In genomic region chr12:114783176-114783575, GRCh38 we compare ENCODE assay signal across 24 cellular contexts.
DNase-seq lines count a peak whose midpoint lies in the region; ATAC-seq and TF ChIP-seq lines count a peak whose summit lies in the region.
"Had no signal": no experiment of that assay in that cellular context is flagged by ENCODE, and none has a peak within 500 bp of the region (broad histone marks: within the 10 kb centered on the region; RNA-seq: fewer than 3 reads in every experiment).

No MANE protein-coding gene starts in this region.

- H3K36me3 ChIP-seq in IMR-90 (ENCODE audit: control insufficient read depth, insufficient read depth, low read length) (no peaks in the 10 kb centered on the region), WERI-Rb-1 (no peaks in the 10 kb centered on the region)
- H3K36me3 ChIP-seq: MG63 had no signal

- no peak overlapping the region for H3K56ac ChIP-seq in IMR-90 (ENCODE audit: extremely low read depth, insufficient read depth, low read length)

- H3K27ac Mint-ChIP-seq in nephron, result peak overlapping the region in 2 of 3 experiments; percentile 34 to 63
- H3K27ac Mint-ChIP-seq in naive thymus-derived CD8-positive, alpha-beta T cell, result no peak overlapping the region
- H3K27ac Mint-ChIP-seq: B cell; CD8-positive, alpha-beta T cell; GM23338 had no signal

- H4K91ac ChIP-seq in IMR-90 (ENCODE audit: insufficient read depth, low read depth, low read length), result no peak overlapping the region

- H4K20me1 ChIP-seq in IMR-90 (ENCODE audit: insufficient read depth, low read length), result no peaks in the 10 kb centered on the region

- H3K23ac ChIP-seq in IMR-90 (ENCODE audit: low read depth, low read length), result no peak overlapping the region

- 0 out of 2 replicates have a peak overlapping the region, but pooled peaks have one; percentile 4 for H3K14ac ChIP-seq in IMR-90 (replicated peaks; ENCODE audit: low read depth, low read length)

- H3K9ac ChIP-seq in IMR-90 (ENCODE audit: low read depth, low read length), result no peak overlapping the region

- peak overlapping the region; percentile 83; the same call in 1 of the 2 replicates for H2BK120ac ChIP-seq in IMR-90 (ENCODE audit: low read depth, low read length)

- no peak overlapping the region for H3K4me3 Mint-ChIP-seq in nephron
- no peak overlapping the region for H3K4me3 Mint-ChIP-seq in naive thymus-derived CD8-positive, alpha-beta T cell
- H3K4me3 Mint-ChIP-seq: B cell; CD8-positive, alpha-beta T cell; GM23338 had no signal

- H3K4ac ChIP-seq in IMR-90 (ENCODE audit: low read depth, low read length), result peak overlapping the region; percentile 47; the same call in 1 of the 2 replicates

- H3K9me3 ChIP-seq in IMR-90 (ENCODE audit: control insufficient read depth, insufficient read depth, low read length) (no peaks in the 10 kb centered on the region), WERI-Rb-1 (ENCODE audit: severe bottlenecking) (peaks cover 2% of the 10 kb centered on the region)
- H3K9me3 ChIP-seq: Caco-2, MG63 had no signal

- no peak overlapping the region for H3K4me2 ChIP-seq in IMR-90 (ENCODE audit: low read depth, low read length)
- H3K4me2 ChIP-seq: GM23338 had no signal

- TF ChIP-seq CTCF in IMR-90 (conservative IDR thresholded peaks at IDR 0.05; ENCODE audit: low read depth, low read length) (no peak), fibroblast of villous mesenchyme (IDR thresholded peaks at IDR 0.05; ENCODE audit: insufficient read depth, low read depth, low read length) (no peak), nephron (IDR thresholded peaks at IDR 0.05; ENCODE audit: unreplicated experiment in 3 of 3) (no peak), WERI-Rb-1 (IDR thresholded peaks at IDR 0.05; ENCODE audit: low read depth, low read length) (no peak)

- H3K18ac ChIP-seq in IMR-90 (ENCODE audit: low read depth, low read length), result peak overlapping the region; percentile 1; the same call in 1 of the 2 replicates

- H2AFZ ChIP-seq in IMR-90 (replicated peaks; ENCODE audit: low read length, poor library complexity), result peak overlapping the region; percentile 4
- H2AFZ ChIP-seq: GM23338 had no signal

- H2AK9ac ChIP-seq in IMR-90 (replicated peaks; ENCODE audit: low read depth, low read length, poor library complexity), result no peak overlapping the region

- ATAC-seq in IMR-90 (ENCODE audit: low read depth) (peak; percentile 42), GM21619 (IDR thresholded peaks at IDR 0.05; ENCODE audit: unreplicated experiment) (no peak)
- ATAC-seq in naive thymus-derived CD8-positive, alpha-beta T cell, result no peak
- ATAC-seq: CD8-positive, alpha-beta T cell; GM23338; Panc1 had no signal

- WGBS in IMR-90 (ENCODE audit: extremely low coverage in 2 of 2, insufficient read length in 1 of 2), 2 experiments, result no CpG with 5 or more reads among the region's 5 CpGs

- peak overlapping the region; percentile 42; the same call in 1 of the 3 replicates for H2BK15ac ChIP-seq in IMR-90 (ENCODE audit: low read depth, low read length)

- peaks cover 13% of the 10 kb centered on the region; the same call in 1 of the 2 replicates for H3K9me1 ChIP-seq in IMR-90 (ENCODE audit: insufficient read depth, low read length)

- no peak overlapping the region for H4K5ac ChIP-seq in IMR-90 (ENCODE audit: low read depth, low read length)

- H3K79me1 ChIP-seq in IMR-90 (ENCODE audit: low read depth in 1 of 2, low read length in 2 of 2), result no peaks in the 10 kb centered on the region

- H3K4me3 ChIP-seq in IMR-90 (ENCODE audit: insufficient read depth, low read depth, low read length) (no peak overlapping the region), fibroblast of villous mesenchyme (ENCODE audit: low read depth, low read length) (no peak overlapping the region), WERI-Rb-1 (ENCODE audit: low read depth, low read length) (no peak overlapping the region)
- H3K4me3 ChIP-seq: GM23338, MG63 had no signal

- H3K4me1 Mint-ChIP-seq in nephron, result peaks cover 16% of the 10 kb centered on the region
- H3K4me1 Mint-ChIP-seq in naive thymus-derived CD8-positive, alpha-beta T cell, result no peaks in the 10 kb centered on the region
- H3K4me1 Mint-ChIP-seq: B cell had no signal

- H2AK5ac ChIP-seq in IMR-90 (ENCODE audit: low read depth, low read length), result no peak overlapping the region

- TF ChIP-seq POLR2A in IMR-90 (IDR thresholded peaks at IDR 0.05; ENCODE audit: low read depth, low read length), result no peak

- in situ Hi-C loops in IMR-90 (cut with MboI; ENCODE audit: low sequenced_read_pairs), result no loop called here

- no peak overlapping the region for H2BK5ac ChIP-seq in IMR-90 (ENCODE audit: low read depth, low read length, poor library complexity, severe bottlenecking)

- H3K27me3 ChIP-seq in IMR-90 (ENCODE audit: control insufficient read depth, insufficient read depth, low read length) (no peaks in the 10 kb centered on the region), WERI-Rb-1 (ENCODE audit: insufficient read depth, low read depth, severe bottlenecking) (peaks cover 2% of the 10 kb centered on the region)
- H3K27me3 ChIP-seq: MG63 had no signal

- CTCF ChIA-PET in IMR-90 (lab: Yijun Ruan, JAX), result interaction anchor here (0.5 to 0.6 kb wide), 2 partner anchors 13 to 116 kb away, joined by 3 to 5 read pairs; no protein-coding TSS in a partner anchor

- TF ChIP-seq RAD21 in IMR-90 (IDR thresholded peaks at IDR 0.05; ENCODE audit: low read length), result no peak

- intact Hi-C loops in IMR-90 (cut with micrococcal nuclease), result no loop called here

- BruUV-seq in IMR-90 (replicated peaks; lab: Mats Ljungman, UMichigan), result no TSS peak

- peak overlapping the region in 1 of 2 experiments; percentile 22; a peak in 1 of 4 replicates for H4K8ac ChIP-seq in IMR-90 (ENCODE audit: low read depth in 2 of 2, low read length in 2 of 2)

- H3K27ac ChIP-seq in IMR-90 (ENCODE audit: insufficient read depth, low read length) (no peak overlapping the region), WERI-Rb-1 (no peak overlapping the region)
- H3K27ac ChIP-seq: C4-2B, RWPE1 had no signal

- H2BK20ac ChIP-seq in IMR-90 (ENCODE audit: low read depth, low read length), result peak overlapping the region; percentile 55; the same call in 1 of the 2 replicates

- H3K27me3 Mint-ChIP-seq in nephron (ENCODE audit: low read depth), result no peaks in the 10 kb centered on the region
- H3K27me3 Mint-ChIP-seq in naive thymus-derived CD8-positive, alpha-beta T cell, result peaks cover 0 to 12% (median 0%) of the 10 kb centered on the region in 5 donors
- H3K27me3 Mint-ChIP-seq: B cell had no signal

- POLR2A ChIA-PET in IMR-90 (lab: Charles Lee; ENCODE audit: unreplicated experiment), result no interaction called here
- POLR2A ChIA-PET in naive thymus-derived CD8-positive, alpha-beta T cell (lab: Charles Lee), result no interaction called here

- no peaks in the 10 kb centered on the region for H3K9me3 Mint-ChIP-seq in nephron
- peaks cover 0 to 5% (median 0%) of the 10 kb centered on the region in 9 donors for H3K9me3 Mint-ChIP-seq in naive thymus-derived CD8-positive, alpha-beta T cell
- H3K9me3 Mint-ChIP-seq: GM23338 had no signal

- H3K36me3 Mint-ChIP-seq in nephron (ENCODE audit: low read depth), result no peaks in the 10 kb centered on the region
- no peaks in the 10 kb centered on the region for H3K36me3 Mint-ChIP-seq in naive thymus-derived CD8-positive, alpha-beta T cell
- H3K36me3 Mint-ChIP-seq: CD8-positive, alpha-beta T cell had no signal

- dilution Hi-C loops in IMR-90 (cut with HindIII; ENCODE audit: low sequenced_read_pairs, unreplicated experiment), result no loop called here

- peak; percentile 66 for DNase-seq in DMS79 treated with DMSO at 0.1 percent for 48 hours (lab: John Stamatoyannopoulos, UW)
- DNase-seq in IMR-90, result peak; percentile 49
- DNase-seq in fibroblast of villous mesenchyme (ENCODE audit: low read depth), result peak; percentile 81
- no peak for DNase-seq in WERI-Rb-1
- no peak for DNase-seq in naive thymus-derived CD8-positive, alpha-beta T cell
- DNase-seq: Caco-2; CD8-positive, alpha-beta T cell; HCEC 1CT; KG1; MG63; NCI-H1694; NCI-H2029 treated with DMSO at 0.1 percent for 48 hours; NCI-H2171; NCI-H226; NCI-H510A; NCI-H69; SHP77 had no signal

- H3K4me1 ChIP-seq in IMR-90 (ENCODE audit: control insufficient read depth, insufficient read depth, low read length), result peaks cover 3% of the 10 kb centered on the region

TF ChIP-seq in IMR-90, 13 proteins besides CTCF, POLR2A, EP300 and RAD21:
- no peak for TF ChIP-seq ELK1 (IDR thresholded peaks at IDR 0.05; ENCODE audit: borderline replicate concordance, low read depth, low read length)
- TF ChIP-seq CEBPB (IDR thresholded peaks at IDR 0.05; ENCODE audit: low read depth, low read length), result no peak
- TF ChIP-seq CHD1 (IDR thresholded peaks at IDR 0.05; ENCODE audit: low read depth, low read length), result no peak
- TF ChIP-seq RFX5 (IDR thresholded peaks at IDR 0.05; ENCODE audit: low read depth, low read length), result no peak
- no peak for TF ChIP-seq MAZ (IDR thresholded peaks at IDR 0.05; ENCODE audit: borderline replicate concordance, low read depth, low read length)
- TF ChIP-seq RCOR1 (IDR thresholded peaks at IDR 0.05; ENCODE audit: insufficient replicate concordance, low read length), result no peak
- TF ChIP-seq BHLHE40 (IDR thresholded peaks at IDR 0.05; ENCODE audit: low read depth, low read length), result no peak
- no peak for TF ChIP-seq MXI1 (IDR thresholded peaks at IDR 0.05; ENCODE audit: borderline replicate concordance, low read depth, low read length)
- no peak for TF ChIP-seq SMC3 (IDR thresholded peaks at IDR 0.05; ENCODE audit: low read depth, low read length)
- no peak for TF ChIP-seq MAFK (IDR thresholded peaks at IDR 0.05; ENCODE audit: low read depth, low read length)
- no peak for TF ChIP-seq NFE2L2 (IDR thresholded peaks at IDR 0.05; ENCODE audit: low read depth, low read length)
- no peak for TF ChIP-seq FOS (IDR thresholded peaks at IDR 0.05; ENCODE audit: low read depth, low read length)
- TF ChIP-seq USF2 (IDR thresholded peaks at IDR 0.05; ENCODE audit: low read depth, low read length), result no peak

Comparison
In these comparisons a context has a peak if more than half of its experiments do, and no peak if none do; other contexts are left out.
1. DNase-seq: peak in DMS79 treated with DMSO at 0.1 percent for 48 hours (single experiment), IMR-90 (single experiment) and fibroblast of villous mesenchyme (single experiment); none in WERI-Rb-1 (single experiment) and naive thymus-derived CD8-positive, alpha-beta T cell (0 of 10).
2. H3K27ac Mint-ChIP-seq: peak in nephron (2 of 3); none in naive thymus-derived CD8-positive, alpha-beta T cell (0 of 10).